ENCODE assay signal across 8 cellular contexts in genomic region chr1:86913399-86913895, GRCh38.
DNase-seq lines count a peak whose midpoint lies in the region; ATAC-seq and TF ChIP-seq lines count a peak whose summit lies in the region.

No MANE protein-coding gene starts in this region.

- peaks cover 59% of the 10 kb centered on the region for H4K20me1 ChIP-seq in Loucy (ENCODE audit: insufficient read depth, low read length, poor library complexity, severe bottlenecking)

- TF ChIP-seq CTCF in Loucy (conservative IDR thresholded peaks at IDR 0.05; ENCODE audit: low read length) = no peak

- ATAC-seq in GM18511 (IDR thresholded peaks at IDR 0.05; ENCODE audit: unreplicated experiment) (peak; percentile 19), HG03469 (IDR thresholded peaks at IDR 0.05; ENCODE audit: unreplicated experiment) (no peak)

- H3K27me3 ChIP-seq in Loucy (ENCODE audit: insufficient read depth, low read length, poor library complexity, severe bottlenecking) = no peaks in the 10 kb centered on the region
- no peaks in the 10 kb centered on the region for H3K27me3 ChIP-seq in endocrine pancreas (ENCODE audit: control insufficient read depth, insufficient read depth, low read length)
- no peaks in the 10 kb centered on the region for H3K27me3 ChIP-seq in neuron (ENCODE audit: insufficient read depth, low read length)

- H2AFZ ChIP-seq in Loucy (ENCODE audit: low read length) (peak overlapping the region; percentile 73), neuron (ENCODE audit: low read depth, low read length) (peak overlapping the region; percentile 82)

- peak overlapping the region; percentile 96 for H3K4me2 ChIP-seq in Loucy (ENCODE audit: low read depth, low read length, poor library complexity, severe bottlenecking)

- peaks cover 89% of the 10 kb centered on the region for H3K79me2 ChIP-seq in Loucy (ENCODE audit: insufficient read depth, low read length)

- H3K4me1 ChIP-seq in Loucy (ENCODE audit: insufficient read depth, low read length, poor library complexity, severe bottlenecking) (peaks cover 60% of the 10 kb centered on the region), endocrine pancreas (ENCODE audit: control insufficient read depth, insufficient read depth, low read length) (peaks cover 24% of the 10 kb centered on the region), neuron (ENCODE audit: insufficient read depth, low read length) (peaks cover 17% of the 10 kb centered on the region)

- H3K36me3 ChIP-seq in Loucy (ENCODE audit: insufficient read depth, low read length) (no peaks in the 10 kb centered on the region), endocrine pancreas (ENCODE audit: control insufficient read depth, insufficient read depth, low read length) (no peaks in the 10 kb centered on the region), neuron (ENCODE audit: insufficient read depth, low read length) (peaks cover 9% of the 10 kb centered on the region)

- H3K9ac ChIP-seq in Loucy (ENCODE audit: low read depth, low read length, poor library complexity, severe bottlenecking) (peak overlapping the region; percentile 94), endocrine pancreas (ENCODE audit: control insufficient read depth, insufficient read depth, low read length) (peak overlapping the region; percentile 98)

- no peaks in the 10 kb centered on the region for H3K9me3 ChIP-seq in Loucy (ENCODE audit: insufficient read depth, low read depth, low read length)
- H3K9me3 ChIP-seq in endocrine pancreas (ENCODE audit: control insufficient read depth, low read length) = no peaks in the 10 kb centered on the region
- peaks cover under 1% of the 10 kb centered on the region for H3K9me3 ChIP-seq in neuron (ENCODE audit: low read length)

- H3F3A ChIP-seq in Loucy (ENCODE audit: low read depth) = no peaks in the 10 kb centered on the region

- DNase-seq in AG08396 (ENCODE audit: low spot score) = peak; percentile 22
- DNase-seq in activated CD4-positive, alpha-beta T cell treated with anti-CD3 and anti-CD28 coated beads for 4 hours = peak; percentile 11 to 28
- no peak for DNase-seq in iPS-NIHi7 (ENCODE audit: extremely low spot score)

- no peaks in the 10 kb centered on the region for H3K9me2 ChIP-seq in Loucy (replicated peaks; ENCODE audit: low read depth, low read length)

- H3K4me3 ChIP-seq in Loucy (ENCODE audit: low read length, poor library complexity, severe bottlenecking) = peak overlapping the region; percentile 97
- peak overlapping the region; percentile 98 for H3K4me3 ChIP-seq in endocrine pancreas (ENCODE audit: control insufficient read depth, insufficient read depth, low read length)
- H3K4me3 ChIP-seq in neuron (ENCODE audit: low read length) = peak overlapping the region; percentile 98
